In genomic region chr20:21511850-21512633, GRCh38 we compare ENCODE assay signal across 1 cellular context.
TF ChIP-seq lines count a peak whose summit lies in the region.

No MANE protein-coding gene starts in this region.

TF ChIP-seq in H1, 55 proteins besides CTCF, POLR2A, EP300 and RAD21 (continued from another document):
- TF ChIP-seq MAX (IDR thresholded peaks at IDR 0.05) (0 out of 2 replicates have a peak, but pooled peaks have one; percentile 12), JUND (IDR thresholded peaks at IDR 0.05; ENCODE audit: low read length) (no peak), NANOG (IDR thresholded peaks at IDR 0.05; ENCODE audit: insufficient read depth, low read depth, low read length, poor library complexity, severe bottlenecking) (no peak), SAP30 (IDR thresholded peaks at IDR 0.05; ENCODE audit: insufficient read depth, insufficient replicate concordance, low read length) (no peak), JUN (IDR thresholded peaks at IDR 0.05; ENCODE audit: low read depth, low read length) (no peak), ASH2L (IDR thresholded peaks at IDR 0.05; ENCODE audit: low read length) (peak; percentile 31), NRF1 (IDR thresholded peaks at IDR 0.05; ENCODE audit: low read depth, low read length) (no peak), ATF3 (IDR thresholded peaks at IDR 0.05; ENCODE audit: insufficient read depth, low read depth, low read length) (no peak), EGR1 (IDR thresholded peaks at IDR 0.05; ENCODE audit: borderline replicate concordance, low read depth, low read length) (peak; percentile 84; the same call in 1 of the 2 replicates), USF2 (IDR thresholded peaks at IDR 0.05; ENCODE audit: low read length) (no peak), KDM4A (IDR thresholded peaks at IDR 0.05; ENCODE audit: low read depth, low read length, severe bottlenecking) (peak; percentile 33)
TF ChIP-seq in H1: peak in this region for 8.
